ENCODE assay signal across 8 cellular contexts in the genomic region with DNA sequence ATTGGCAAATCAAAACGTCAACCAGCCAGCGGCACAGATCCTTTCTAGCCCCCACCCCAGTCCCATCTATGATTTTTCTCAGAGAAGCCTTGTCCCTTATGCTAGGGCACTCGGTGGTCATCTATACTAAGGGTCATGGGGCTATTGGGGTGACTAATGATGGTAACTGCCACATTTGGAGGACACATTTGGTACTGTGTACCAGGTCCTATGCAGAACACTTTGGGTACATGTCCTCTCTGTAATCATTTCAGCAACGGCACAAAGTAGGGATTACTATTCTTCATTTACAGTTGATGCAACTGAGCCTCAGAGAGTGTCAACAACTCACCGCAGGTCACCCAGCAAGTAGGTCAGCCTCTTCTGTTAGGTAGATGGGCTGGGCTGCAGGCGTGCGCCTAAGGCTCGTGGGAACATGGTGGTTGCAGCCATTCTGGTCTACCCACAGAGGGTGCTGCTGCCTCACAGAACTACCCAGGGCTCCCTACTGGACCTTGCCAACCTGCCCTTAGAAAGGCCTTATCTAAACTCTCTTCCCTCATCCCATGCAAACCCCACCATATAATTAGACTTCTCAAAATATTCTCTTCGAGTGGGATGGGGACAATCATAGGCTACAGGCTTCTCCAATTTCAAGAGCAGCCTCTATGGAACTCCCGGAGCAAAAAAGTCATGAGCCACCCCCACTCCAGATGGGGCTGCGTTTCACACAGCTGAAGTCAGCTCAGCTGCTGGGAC. TPM values are rescaled to one million over a fixed set of nuclear protein-coding genes. Genes with fewer than 3 reads are reported as not detected.
DNase-seq lines count a peak whose midpoint lies in the region; ATAC-seq, FAIRE-seq and TF ChIP-seq lines count a peak whose summit lies in the region.

No MANE protein-coding gene starts in this region.

- H3K4me3 Mint-ChIP-seq in central memory CD8-positive, alpha-beta T cell: no peak overlapping the region

- peak; percentile 88 for FAIRE-seq in GM12892 (lab: Jason Lieb, UNC)

- H3K9me3 Mint-ChIP-seq in central memory CD8-positive, alpha-beta T cell: no peaks in the 10 kb centered on the region

- H3K9ac ChIP-seq in SK-N-MC (ENCODE audit: insufficient read length): no peak overlapping the region

- peak overlapping the region; percentile 68 for H3K4me3 ChIP-seq in SK-N-MC

- ATAC-seq in central memory CD8-positive, alpha-beta T cell (replicated peaks; ENCODE audit: extremely low read depth, poor library complexity, severe bottlenecking): peak; percentile 49
- ATAC-seq in HG03571 (IDR thresholded peaks at IDR 0.05; ENCODE audit: unreplicated experiment): no peak

- no peaks in the 10 kb centered on the region; the same call in 1 of the 2 replicates for H3K9me3 ChIP-seq in SK-N-MC (ENCODE audit: low read depth, low read length)

- H3K27ac ChIP-seq in SK-N-MC (peak overlapping the region; percentile 85; the same call in 1 of the 2 replicates), layer of hippocampus (ENCODE audit: low read depth, low read length) (peak overlapping the region; percentile 22)

- DNase-seq in Ammon's horn (ENCODE audit: low spot score): peak; percentile 93
- DNase-seq in GM12892 (ENCODE audit: insufficient read length): peak; percentile 45
- peak; percentile 72 for DNase-seq in MV-4-11 (lab: John Stamatoyannopoulos, UW)
- peak; percentile 51 for DNase-seq in SK-N-MC (ENCODE audit: low read depth, low spot score)
- no peak for DNase-seq in central memory CD8-positive, alpha-beta T cell (ENCODE audit: low spot score in 2 of 2)
- peak; percentile 54 for DNase-seq in stimulated activated CD8-positive, alpha-beta memory T cell treated with anti-CD3 and anti-CD28 coated beads, Interleukin-4, amount 100 ng/mL, for 48 hours

- H3K27me3 ChIP-seq in layer of hippocampus (ENCODE audit: control insufficient read depth, insufficient read depth, low read length): no peaks in the 10 kb centered on the region

- H3K27me3 Mint-ChIP-seq in central memory CD8-positive, alpha-beta T cell: peaks cover 20% of the 10 kb centered on the region

- no peaks in the 10 kb centered on the region for H3K36me3 Mint-ChIP-seq in central memory CD8-positive, alpha-beta T cell (ENCODE audit: insufficient read depth)

- H3K27ac Mint-ChIP-seq in central memory CD8-positive, alpha-beta T cell (ENCODE audit: low read depth): no peak overlapping the region

- H3K4me1 Mint-ChIP-seq in central memory CD8-positive, alpha-beta T cell: no peaks in the 10 kb centered on the region

- TF ChIP-seq POLR2A in GM12892 (IDR thresholded peaks at IDR 0.05; ENCODE audit: low read depth, low read length): no peak

- H3K36me3 ChIP-seq in SK-N-MC (ENCODE audit: insufficient read depth, low read length): no peaks in the 10 kb centered on the region

RNA-seq across cellular contexts. Expression of a gene that starts 5.7 kb away (rescaled TPM):
- polyA plus RNA-seq in GM12892 (2012; ENCODE audit: missing spikeins): 156 TPM

RNA-seq across cellular contexts. Expression of a gene that starts 47.8 kb away (rescaled TPM):
- polyA plus RNA-seq in GM12892 (2012; ENCODE audit: missing spikeins): 5.0 TPM

RNA-seq across cellular contexts. Expression of a gene that starts 59.7 kb away (rescaled TPM):
- 2.3 TPM for polyA plus RNA-seq in GM12892 (2012; ENCODE audit: missing spikeins)

Comparison
In these comparisons a context has a peak if more than half of its experiments do, and no peak if none do; other contexts are left out.
1. DNase-seq: peak in Ammon's horn (single experiment), GM12892 (single experiment), MV-4-11 (single experiment), SK-N-MC (single experiment) and stimulated activated CD8-positive, alpha-beta memory T cell treated with anti-CD3 and anti-CD28 coated beads, Interleukin-4, amount 100 ng/mL, for 48 hours (single experiment); none in central memory CD8-positive, alpha-beta T cell (0 of 2).